In the genomic region with DNA sequence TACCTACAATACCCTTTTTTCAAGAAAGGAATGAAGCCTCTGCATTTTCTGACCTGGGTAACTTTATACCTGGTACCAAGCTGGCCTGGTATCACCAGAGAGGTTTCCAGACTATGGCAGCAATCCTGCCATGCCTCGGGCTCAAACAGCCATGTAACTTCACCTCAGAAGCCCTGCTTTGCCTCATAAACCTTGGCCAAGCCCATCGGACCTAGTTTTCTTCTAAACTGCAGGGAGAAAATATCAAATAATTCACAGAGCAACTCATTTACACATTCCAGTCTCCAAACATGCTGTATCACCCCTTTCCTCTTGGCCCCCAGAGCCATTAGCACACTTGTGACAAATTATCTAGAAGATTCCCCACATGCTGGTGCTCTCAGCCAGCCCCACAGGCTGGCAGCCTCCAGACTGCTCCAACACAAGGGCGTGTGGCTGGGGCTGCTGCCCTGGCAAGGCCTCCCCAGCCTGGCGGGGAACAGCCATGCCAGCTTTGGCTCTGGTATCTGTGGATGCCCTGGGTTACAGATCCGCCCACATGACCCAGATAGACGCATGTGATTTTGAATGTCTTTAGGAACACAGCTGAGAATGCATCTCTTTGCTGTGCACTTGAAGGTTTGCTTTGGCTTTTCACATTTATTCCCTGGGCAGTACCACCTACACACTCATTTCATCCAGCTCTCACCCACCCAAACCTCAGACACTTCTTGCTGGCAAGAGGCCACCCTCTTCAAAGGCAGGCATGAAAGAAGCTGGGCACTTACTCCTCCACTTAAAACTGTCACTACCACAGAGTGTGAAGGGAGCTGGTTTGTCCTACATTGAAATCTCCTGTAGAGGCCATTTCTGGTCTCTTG, we compare ENCODE assay signal across 12 cellular contexts.
A peak's percentile ranks its signal among the peaks of the same experiment; 100 is the strongest.
DNase-seq lines count a peak whose midpoint lies in the region; ATAC-seq and TF ChIP-seq lines count a peak whose summit lies in the region.
"Had no signal": no experiment of that assay in that cellular context is flagged by ENCODE, and none has a peak within 500 bp of the region (broad histone marks: within the 10 kb centered on the region; RNA-seq: fewer than 3 reads in every experiment).

No MANE protein-coding gene starts in this region.

- peak overlapping the region; percentile 57 for H3K4ac ChIP-seq in IMR-90 (ENCODE audit: low read depth, low read length)

- ATAC-seq in IMR-90 (ENCODE audit: low read depth) = no peak
- ATAC-seq in stimulated activated naive B cell treated with anti-CD40 and anti-IgM and Interleukin-4, amounts not matched to agents 10 μg/mL and 1 μg/mL and 100 μg/mL, for 72 hours (replicated peaks) = no peak
- no peak for ATAC-seq in GM21360 (IDR thresholded peaks at IDR 0.05; ENCODE audit: unreplicated experiment)
- ATAC-seq: foreskin keratinocyte, T-helper 17 cell had no signal

- intact Hi-C loops in IMR-90 (cut with micrococcal nuclease) (no loop called here), ascending aorta (cut with DNase I) (no loop called here), lower leg skin (cut with DNase I; ENCODE audit: low total_unique reads) (no loop called here)

- H4K91ac ChIP-seq in IMR-90 (ENCODE audit: insufficient read depth, low read depth, low read length) = peak overlapping the region; percentile 62; the same call in 1 of the 2 replicates

- TF ChIP-seq CTCF in IMR-90 (conservative IDR thresholded peaks at IDR 0.05; ENCODE audit: low read depth, low read length) (no peak), ascending aorta (IDR thresholded peaks at IDR 0.05) (no peak), lower leg skin (IDR thresholded peaks at IDR 0.05) (no peak), chondrocyte (IDR thresholded peaks at IDR 0.05) (no peak)

- H3K4me2 ChIP-seq in IMR-90 (ENCODE audit: low read depth, low read length) = no peak overlapping the region

- H3K9me3 Mint-ChIP-seq in stimulated activated naive B cell treated with anti-CD40 and anti-IgM and Interleukin-4, amounts not matched to agents 10 μg/mL and 1 μg/mL and 100 μg/mL, for 72 hours = peaks cover 9 to 11% of the 10 kb centered on the region in 2 donors
- peaks cover 11% of the 10 kb centered on the region for H3K9me3 Mint-ChIP-seq in chondrocyte (ENCODE audit: low read depth)

- CTCF ChIA-PET in IMR-90 (lab: Yijun Ruan, JAX) = interaction anchor here (1.9 kb wide), 1 partner anchor 62 kb away, joined by 7 read pairs; no protein-coding TSS in a partner anchor

- H3K4me3 Mint-ChIP-seq in stimulated activated naive B cell treated with anti-CD40 and anti-IgM and Interleukin-4, amounts not matched to agents 10 μg/mL and 1 μg/mL and 100 μg/mL, for 72 hours = peak overlapping the region; percentile 46 to 57
- H3K4me3 Mint-ChIP-seq in chondrocyte (ENCODE audit: unreplicated experiment) = no peak overlapping the region
- H3K4me3 Mint-ChIP-seq: T-helper 17 cell had no signal

- peaks cover 18% of the 10 kb centered on the region for H3K9me1 ChIP-seq in IMR-90 (ENCODE audit: insufficient read depth, low read length)

- H3K9me3 ChIP-seq in IMR-90 (ENCODE audit: control insufficient read depth, insufficient read depth, low read length) (peaks cover 2% of the 10 kb centered on the region), ascending aorta (no peaks in the 10 kb centered on the region)

- peak overlapping the region; percentile 0; the same call in 1 of the 2 replicates for H4K5ac ChIP-seq in IMR-90 (ENCODE audit: low read depth, low read length)

- H2AFZ ChIP-seq in IMR-90 (replicated peaks; ENCODE audit: low read length, poor library complexity) = peak overlapping the region; percentile 64

- dilution Hi-C loops in IMR-90 (cut with HindIII; ENCODE audit: low sequenced_read_pairs, unreplicated experiment) = no loop called here

- BruUV-seq in IMR-90 (replicated peaks; lab: Mats Ljungman, UMichigan) = no TSS peak

- peak overlapping the region; percentile 93 for H3K27ac Mint-ChIP-seq in stimulated activated naive B cell treated with anti-CD40 and anti-IgM and Interleukin-4, amounts not matched to agents 10 μg/mL and 1 μg/mL and 100 μg/mL, for 72 hours
- H3K27ac Mint-ChIP-seq in chondrocyte (ENCODE audit: unreplicated experiment) = no peak overlapping the region
- H3K27ac Mint-ChIP-seq: T-helper 17 cell had no signal

- H3K27me3 Mint-ChIP-seq in stimulated activated naive B cell treated with anti-CD40 and anti-IgM and Interleukin-4, amounts not matched to agents 10 μg/mL and 1 μg/mL and 100 μg/mL, for 72 hours = no peaks in the 10 kb centered on the region
- H3K27me3 Mint-ChIP-seq in chondrocyte (ENCODE audit: low read depth) = no peaks in the 10 kb centered on the region

- H3K27ac ChIP-seq in IMR-90 (ENCODE audit: insufficient read depth, low read length) (no peak overlapping the region), ascending aorta (peak overlapping the region; percentile 27 to 31)
- H3K27ac ChIP-seq: foreskin keratinocyte had no signal

- H3K36me3 Mint-ChIP-seq in stimulated activated naive B cell treated with anti-CD40 and anti-IgM and Interleukin-4, amounts not matched to agents 10 μg/mL and 1 μg/mL and 100 μg/mL, for 72 hours = peaks cover 5 to 9% of the 10 kb centered on the region in 2 donors
- H3K36me3 Mint-ChIP-seq in chondrocyte (ENCODE audit: low read depth) = peaks cover 6% of the 10 kb centered on the region

- TF ChIP-seq POLR2A in IMR-90 (IDR thresholded peaks at IDR 0.05; ENCODE audit: low read depth, low read length) (no peak), lower leg skin (IDR thresholded peaks at IDR 0.05) (no peak)

- H3K23ac ChIP-seq in IMR-90 (ENCODE audit: low read depth, low read length) = 0 out of 2 replicates have a peak overlapping the region, but pooled peaks have one; percentile 19

- no peak overlapping the region for H3K56ac ChIP-seq in IMR-90 (ENCODE audit: extremely low read depth, insufficient read depth, low read length)

- H3K36me3 ChIP-seq in IMR-90 (ENCODE audit: control insufficient read depth, insufficient read depth, low read length) (no peaks in the 10 kb centered on the region), ascending aorta (no peaks in the 10 kb centered on the region)

- H2AK9ac ChIP-seq in IMR-90 (replicated peaks; ENCODE audit: low read depth, low read length, poor library complexity) = no peak overlapping the region

- peak overlapping the region; percentile 75; the same call in 2 of the 3 replicates for H2BK15ac ChIP-seq in IMR-90 (ENCODE audit: low read depth, low read length)

- no peak overlapping the region for H2BK20ac ChIP-seq in IMR-90 (ENCODE audit: low read depth, low read length)

- H3K27me3 ChIP-seq in IMR-90 (ENCODE audit: control insufficient read depth, insufficient read depth, low read length) (no peaks in the 10 kb centered on the region), ascending aorta (no peaks in the 10 kb centered on the region)
- H3K27me3 ChIP-seq: foreskin keratinocyte had no signal

- H4K20me1 ChIP-seq in IMR-90 (ENCODE audit: insufficient read depth, low read length) = peaks cover 5% of the 10 kb centered on the region; the same call in 1 of the 2 replicates

- peak overlapping the region; percentile 69 for H2AK5ac ChIP-seq in IMR-90 (ENCODE audit: low read depth, low read length)

- H3K79me1 ChIP-seq in IMR-90 (ENCODE audit: low read depth in 1 of 2, low read length in 2 of 2) = peaks cover 0 to 4% of the 10 kb centered on the region in 2 experiments; a peak in 1 of 4 replicates

- peak overlapping the region; percentile 50 for H3K14ac ChIP-seq in IMR-90 (replicated peaks; ENCODE audit: low read depth, low read length)

- peak overlapping the region; percentile 49 for H2BK120ac ChIP-seq in IMR-90 (ENCODE audit: low read depth, low read length)

- peak overlapping the region; percentile 2 for H2BK5ac ChIP-seq in IMR-90 (ENCODE audit: low read depth, low read length, poor library complexity, severe bottlenecking)

- no peak overlapping the region for H3K9ac ChIP-seq in IMR-90 (ENCODE audit: low read depth, low read length)

- no peak for TF ChIP-seq RAD21 in IMR-90 (IDR thresholded peaks at IDR 0.05; ENCODE audit: low read length)

- H3K4me3 ChIP-seq in IMR-90 (ENCODE audit: insufficient read depth, low read depth, low read length) (no peak overlapping the region), ascending aorta (no peak overlapping the region), lower leg skin (ENCODE audit: low read depth, poor library complexity, severe bottlenecking) (no peak overlapping the region)

- 87% methylated on average over 3 of the region's 6 CpGs; no CpG with 5 or more reads in 1 of the 2 experiments for WGBS in IMR-90 (ENCODE audit: extremely low coverage in 2 of 2, insufficient read length in 1 of 2), 2 experiments
- WGBS in lower leg skin, 2 donors = 40 to 45% methylated on average over 6 of the region's 6 CpGs

- peaks cover 16% of the 10 kb centered on the region for H3K4me1 ChIP-seq in IMR-90 (ENCODE audit: control insufficient read depth, insufficient read depth, low read length)
- peaks cover 0 to 14% of the 10 kb centered on the region in 2 donors for H3K4me1 ChIP-seq in ascending aorta

- DNase-seq in IMR-90 = no peak
- DNase-seq in ascending aorta (ENCODE audit: low spot score in 2 of 2) = no peak
- peak; percentile 62 to 84 for DNase-seq in lower leg skin (ENCODE audit: low spot score in 2 of 2)
- DNase-seq in stimulated activated naive B cell treated with anti-CD40 and anti-IgM and Interleukin-4, amounts not matched to agents 10 μg/mL and 1 μg/mL and 100 μg/mL, for 72 hours = no peak
- DNase-seq in HK-2 (ENCODE audit: unreplicated experiment) = no peak
- no peak for DNase-seq in activated CD4-positive, alpha-beta T cell treated with anti-CD3 and anti-CD28 coated beads for 1 hour
- no peak for DNase-seq in chondrocyte (ENCODE audit: low spot score)
- DNase-seq: activated T-cell treated with anti-CD3 and anti-CD28 coated beads for 4 hours; foreskin keratinocyte; stimulated activated CD4-positive, alpha-beta T cell treated with anti-CD3 and anti-CD28 coated beads, Interleukin-1b, Interleukin-23, amount 100 ng/mL, for 48 hours; T-helper 17 cell had no signal

- in situ Hi-C loops in IMR-90 (cut with MboI; ENCODE audit: low sequenced_read_pairs) = no loop called here

- H4K8ac ChIP-seq in IMR-90 (ENCODE audit: low read depth in 2 of 2, low read length in 2 of 2) = 0 out of 4 replicates have a peak overlapping the region, but pooled peaks of 1 of the 2 experiments have one; percentile 28

- peaks cover 39 to 47% of the 10 kb centered on the region in 2 donors for H3K4me1 Mint-ChIP-seq in stimulated activated naive B cell treated with anti-CD40 and anti-IgM and Interleukin-4, amounts not matched to agents 10 μg/mL and 1 μg/mL and 100 μg/mL, for 72 hours
- peaks cover 17% of the 10 kb centered on the region for H3K4me1 Mint-ChIP-seq in chondrocyte (ENCODE audit: low read depth)

- H3K18ac ChIP-seq in IMR-90 (ENCODE audit: low read depth, low read length) = 0 out of 2 replicates have a peak overlapping the region, but pooled peaks have one; percentile 9

- POLR2A ChIA-PET in IMR-90 (lab: Charles Lee; ENCODE audit: unreplicated experiment) = no interaction called here

TF ChIP-seq in IMR-90, 13 proteins besides CTCF, POLR2A, EP300 and RAD21 (continues in another document):
- TF ChIP-seq BHLHE40 (IDR thresholded peaks at IDR 0.05; ENCODE audit: low read depth, low read length) = no peak
- no peak for TF ChIP-seq CEBPB (IDR thresholded peaks at IDR 0.05; ENCODE audit: low read depth, low read length)
- no peak for TF ChIP-seq CHD1 (IDR thresholded peaks at IDR 0.05; ENCODE audit: low read depth, low read length)
- no peak for TF ChIP-seq MAZ (IDR thresholded peaks at IDR 0.05; ENCODE audit: borderline replicate concordance, low read depth, low read length)
- TF ChIP-seq RCOR1 (IDR thresholded peaks at IDR 0.05; ENCODE audit: insufficient replicate concordance, low read length) = no peak

Comparison
In these comparisons a context has a peak if more than half of its experiments do, and no peak if none do; other contexts are left out.
1. DNase-seq: peak in lower leg skin (2 of 2); none in IMR-90 (single experiment), ascending aorta (0 of 2), stimulated activated naive B cell treated with anti-CD40 and anti-IgM and Interleukin-4, amounts not matched to agents 10 μg/mL and 1 μg/mL and 100 μg/mL, for 72 hours (single experiment), HK-2 (single experiment), activated CD4-positive, alpha-beta T cell treated with anti-CD3 and anti-CD28 coated beads for 1 hour (single experiment) and chondrocyte (single experiment).